ENCODE assay signal across 8 cellular contexts in genomic region chr7:101538596-101539459, GRCh38.
DNase-seq lines count a peak whose midpoint lies in the region; ATAC-seq and TF ChIP-seq lines count a peak whose summit lies in the region.

No MANE protein-coding gene starts in this region.

- ATAC-seq in mucosa of descending colon: peak; percentile 72

- H3K4me1 ChIP-seq in mucosa of descending colon (ENCODE audit: low read depth): no peaks in the 10 kb centered on the region

- intact Hi-C loops in mucosa of descending colon (cut with DNase I, micrococcal nuclease): no loop called here

- H3K9me3 ChIP-seq in mucosa of descending colon: no peaks in the 10 kb centered on the region

- H3K4me3 ChIP-seq in mucosa of descending colon: no peak overlapping the region

- DNase-seq in DMS53 (lab: John Stamatoyannopoulos, UW) (peak; percentile 38), DMS53 treated with DMSO at 0.1 percent for 48 hours (lab: John Stamatoyannopoulos, UW; ENCODE audit: unreplicated experiment) (no peak), NCI-H1105 (lab: John Stamatoyannopoulos, UW) (peak; percentile 8), mucosa of descending colon (peak in 2 of 3 donors; percentile 76 to 79), SW480 (ENCODE audit: low spot score) (no peak)
- DNase-seq in activated CD4-positive, alpha-beta T cell treated with anti-CD3 and anti-CD28 coated beads, Interleukin-2, amount 50 U/mL, for 48 hours: peak; percentile 63 to 70
- DNase-seq in effector CD4-positive, alpha-beta T cell: peak; percentile 43
- DNase-seq in stimulated activated CD8-positive, alpha-beta memory T cell treated with anti-CD3 and anti-CD28 coated beads, Interleukin-7, amount 100 ng/mL, for 48 hours (ENCODE audit: extremely low read depth in 1 of 2, low read depth in 1 of 2): peak; percentile 8 to 15

- no peaks in the 10 kb centered on the region for H3K36me3 ChIP-seq in mucosa of descending colon (ENCODE audit: low read depth)

- peak; percentile 75 for TF ChIP-seq CTCF in mucosa of descending colon (IDR thresholded peaks at IDR 0.05)

Comparison
In these comparisons a context has a peak if more than half of its experiments do, and no peak if none do; other contexts are left out.
1. DNase-seq: peak in DMS53 (single experiment), NCI-H1105 (single experiment), activated CD4-positive, alpha-beta T cell treated with anti-CD3 and anti-CD28 coated beads, Interleukin-2, amount 50 U/mL, for 48 hours (2 of 2), effector CD4-positive, alpha-beta T cell (single experiment), mucosa of descending colon (2 of 3) and stimulated activated CD8-positive, alpha-beta memory T cell treated with anti-CD3 and anti-CD28 coated beads, Interleukin-7, amount 100 ng/mL, for 48 hours (2 of 2); none in DMS53 treated with DMSO at 0.1 percent for 48 hours (single experiment) and SW480 (single experiment).